ENCODE assay signal across 1 cellular context in the genomic region with DNA sequence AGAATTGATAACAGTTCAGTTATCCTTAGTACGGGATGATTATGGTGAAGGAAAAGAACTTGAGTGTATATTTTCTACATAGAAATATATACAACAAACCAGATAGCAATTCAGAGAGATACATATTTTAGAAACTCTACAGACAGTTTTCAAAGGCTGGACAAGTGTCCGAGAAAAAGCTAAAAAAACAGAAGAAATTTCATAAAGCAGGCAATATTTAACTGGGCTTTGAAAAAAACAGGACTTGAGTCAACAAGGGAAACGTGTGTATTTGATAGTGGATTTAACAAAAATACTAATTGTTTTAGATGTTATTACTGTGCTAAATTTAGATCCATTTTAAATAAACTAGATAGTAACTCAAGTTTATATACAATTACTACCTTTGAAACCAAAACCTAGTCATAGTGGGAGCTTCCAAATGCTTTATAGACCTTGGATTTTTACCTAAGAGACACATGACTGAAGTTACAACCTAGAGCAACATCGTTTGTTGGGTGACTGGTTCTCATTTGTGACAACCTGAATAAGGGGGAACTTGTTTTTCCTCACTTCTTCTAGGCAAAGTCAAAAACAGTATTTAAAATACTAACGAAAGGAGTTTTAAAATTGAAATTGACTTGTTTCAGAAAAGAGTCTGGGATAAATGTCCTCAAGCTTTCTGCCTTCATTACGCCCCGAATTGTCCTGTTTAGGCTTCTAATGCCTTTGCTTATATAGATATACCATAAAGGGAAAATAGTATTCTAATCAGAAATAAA.
TF ChIP-seq lines count a peak whose summit lies in the region.

No MANE protein-coding gene starts in this region.

TF ChIP-seq in IMR-90, 13 proteins besides CTCF, POLR2A, EP300 and RAD21 (continued from another document):
- TF ChIP-seq, protein P1, sequence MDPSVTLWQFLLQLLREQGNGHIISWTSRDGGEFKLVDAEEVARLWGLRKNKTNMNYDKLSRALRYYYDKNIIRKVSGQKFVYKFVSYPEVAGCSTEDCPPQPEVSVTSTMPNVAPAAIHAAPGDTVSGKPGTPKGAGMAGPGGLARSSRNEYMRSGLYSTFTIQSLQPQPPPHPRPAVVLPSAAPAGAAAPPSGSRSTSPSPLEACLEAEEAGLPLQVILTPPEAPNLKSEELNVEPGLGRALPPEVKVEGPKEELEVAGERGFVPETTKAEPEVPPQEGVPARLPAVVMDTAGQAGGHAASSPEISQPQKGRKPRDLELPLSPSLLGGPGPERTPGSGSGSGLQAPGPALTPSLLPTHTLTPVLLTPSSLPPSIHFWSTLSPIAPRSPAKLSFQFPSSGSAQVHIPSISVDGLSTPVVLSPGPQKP (IDR thresholded peaks at IDR 0.05; ENCODE audit: borderline replicate concordance, low read depth, low read length) = no peak
